In genomic region chr17:42114118-42114517, GRCh38 we compare ENCODE assay signal across 11 cellular contexts. TPM values are rescaled to one million over a fixed set of nuclear protein-coding genes. Genes with fewer than 3 reads are reported as not detected.
"Had no signal": no experiment of that assay in that cellular context is flagged by ENCODE, and none has a peak within 500 bp of the region (broad histone marks: within the 10 kb centered on the region; RNA-seq: fewer than 3 reads in every experiment).

No MANE protein-coding gene starts in this region.

- H3K36me3 ChIP-seq: transverse colon had no signal

- H3K9me3 ChIP-seq: esophagus muscularis mucosa, neutrophil, transverse colon had no signal

- H3K27ac ChIP-seq: WERI-Rb-1 had no signal

- H3K4me3 ChIP-seq: esophagus muscularis mucosa, skin epidermis, transverse colon had no signal

- H3K27me3 ChIP-seq: esophagus muscularis mucosa, neutrophil, transverse colon had no signal

- DNase-seq: activated CD8-positive, alpha-beta memory T cell treated with anti-CD3 and anti-CD28 coated beads, Interleukin-2, amount 50 U/mL, for 48 hours; aorta; hypothalamus; substantia nigra; transverse colon; WERI-Rb-1 had no signal

RNA-seq across cellular contexts. Expression of gene HSPB9, which starts 8.5 kb away (rescaled TPM):
- total RNA-seq: aorta, bronchial epithelial cell, fibroblast of villous mesenchyme had no signal

RNA-seq across cellular contexts. Expression of gene ZNF385C, which starts 15.8 kb away (rescaled TPM):
- total RNA-seq: aorta, fibroblast of villous mesenchyme had no signal
